ENCODE assay signal across 7 cellular contexts in the genomic region with DNA sequence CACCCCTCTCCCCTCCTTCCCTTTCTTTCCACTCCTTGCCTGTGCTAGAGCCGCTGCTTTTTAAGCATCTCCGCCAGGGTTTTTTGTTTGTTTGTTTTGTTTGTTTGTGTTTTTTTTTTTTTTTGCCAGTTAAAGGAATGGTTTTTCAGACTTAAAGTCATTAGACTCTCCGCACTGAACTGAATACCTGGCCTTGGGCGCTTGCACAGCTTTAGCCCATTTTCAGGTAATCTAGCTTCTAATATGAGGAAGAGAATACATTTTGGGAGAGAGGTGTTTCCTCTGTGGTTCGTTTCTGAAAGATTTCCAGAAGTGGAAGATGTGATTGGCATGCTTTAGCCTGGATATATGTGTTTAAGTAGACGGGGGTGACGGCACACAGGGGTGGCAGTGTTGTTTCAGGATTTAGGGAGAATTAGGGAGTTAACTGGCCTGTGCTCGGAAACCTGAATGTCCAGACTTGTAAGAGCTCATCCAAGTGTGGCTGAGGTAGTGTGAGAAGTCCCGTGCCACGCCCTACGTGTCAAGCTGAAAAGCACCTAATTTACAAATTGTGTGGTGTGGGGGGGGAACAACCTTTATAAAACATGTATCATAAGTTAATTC. TPM values are rescaled to one million over a fixed set of nuclear protein-coding genes. Genes with fewer than 3 reads are reported as not detected.
A peak's percentile ranks its signal among the peaks of the same experiment; 100 is the strongest.
DNase-seq lines count a peak whose midpoint lies in the region; ATAC-seq and TF ChIP-seq lines count a peak whose summit lies in the region.

No MANE protein-coding gene starts in this region.

- WGBS in gastroesophageal sphincter (ENCODE audit: low coverage in 1 of 2), 2 donors, result 0 to 5% methylated on average over 7 to 11 of the region's 11 CpGs

- H3K36me3 ChIP-seq in gastroesophageal sphincter, result peaks cover 0 to under 1% of the 10 kb centered on the region in 2 donors

- TF ChIP-seq POLR2A in gastroesophageal sphincter (IDR thresholded peaks at IDR 0.05), result no peak

- H3K27me3 ChIP-seq in gastroesophageal sphincter, result no peaks in the 10 kb centered on the region

- no peak for TF ChIP-seq EP300 in gastroesophageal sphincter (IDR thresholded peaks at IDR 0.05)

- no peak for ATAC-seq in activated T-cell treated with anti-CD3 and anti-CD28 coated beads, Interleukin-2, amount 50 U/mL, for 4 hours
- no peak for ATAC-seq in gastroesophageal sphincter
- no peak for ATAC-seq in GM19397 (IDR thresholded peaks at IDR 0.05; ENCODE audit: unreplicated experiment)

- H3K9me3 Mint-ChIP-seq in activated T-cell treated with anti-CD3 and anti-CD28 coated beads, Interleukin-2, amount 50 U/mL, for 4 hours, result no peaks in the 10 kb centered on the region

- TF ChIP-seq CTCF in GM12865 (IDR thresholded peaks at IDR 0.05; ENCODE audit: insufficient read depth, low read depth, low read length, missing control alignments) (no peak), LNCaP clone FGC (IDR thresholded peaks at IDR 0.05; ENCODE audit: control insufficient read depth, extremely low read depth, insufficient read depth) (peak; percentile 38), gastroesophageal sphincter (IDR thresholded peaks at IDR 0.05) (no peak)

- H3K27me3 Mint-ChIP-seq in activated T-cell treated with anti-CD3 and anti-CD28 coated beads, Interleukin-2, amount 50 U/mL, for 4 hours (ENCODE audit: low read depth), result no peaks in the 10 kb centered on the region

- H3K4me3 ChIP-seq in GM12865 (ENCODE audit: low read depth, low read length), result peak overlapping the region; percentile 67
- peak overlapping the region; percentile 78 for H3K4me3 ChIP-seq in LNCaP clone FGC (ENCODE audit: low read depth, low read length)
- H3K4me3 ChIP-seq in gastroesophageal sphincter, result peak overlapping the region; percentile 81 to 89

- peak overlapping the region; percentile 58 to 92 (median 89) for H3K27ac ChIP-seq in gastroesophageal sphincter

- H3K36me3 Mint-ChIP-seq in activated T-cell treated with anti-CD3 and anti-CD28 coated beads, Interleukin-2, amount 50 U/mL, for 4 hours (ENCODE audit: insufficient read depth), result peaks cover 7% of the 10 kb centered on the region

- H3K4me1 Mint-ChIP-seq in activated T-cell treated with anti-CD3 and anti-CD28 coated beads, Interleukin-2, amount 50 U/mL, for 4 hours (ENCODE audit: low read depth), result peaks cover 52% of the 10 kb centered on the region

- H3K4me1 ChIP-seq in gastroesophageal sphincter, result peaks cover 0 to 61% (median 9%) of the 10 kb centered on the region in 3 donors

- H3K4me3 Mint-ChIP-seq in activated T-cell treated with anti-CD3 and anti-CD28 coated beads, Interleukin-2, amount 50 U/mL, for 4 hours, result peak overlapping the region; percentile 95

- H3K9me3 ChIP-seq in gastroesophageal sphincter, result no peaks in the 10 kb centered on the region

- DNase-seq in GM12865 (ENCODE audit: low read depth) (peak; percentile 62), LNCaP clone FGC (ENCODE audit: low read depth) (no peak), renal cortical epithelial cell (ENCODE audit: low read depth) (peak; percentile 49), NCI-H2107 treated with DMSO at 0.1 percent for 48 hours (lab: John Stamatoyannopoulos, UW; ENCODE audit: unreplicated experiment) (no peak)
- no peak for DNase-seq in activated T-cell treated with anti-CD3 and anti-CD28 coated beads, Interleukin-2, amount 50 U/mL, for 4 hours

RNA-seq across cellular contexts. Expression of gene RALA, which starts 0.9 kb away (rescaled TPM):
- total RNA-seq in activated T-cell treated with anti-CD3 and anti-CD28 coated beads, Interleukin-2, amount 50 U/mL, for 4 hours, result 10 to 100 TPM; 28.5 to 31.3 (median 30.1) TPM
- total RNA-seq in gastroesophageal sphincter (10 to 100 TPM; 16.6 to 30.7 (median 21.0) TPM), renal cortical epithelial cell (29.3 and 43.6 TPM in 2 replicates)

RNA-seq across cellular contexts. Expression of gene YAE1, which starts 58.1 kb away (rescaled TPM):
- total RNA-seq in activated T-cell treated with anti-CD3 and anti-CD28 coated beads, Interleukin-2, amount 50 U/mL, for 4 hours, result 10 to 100 TPM in 1 of 3 donors, 1 to 10 TPM in 2; 9.2 to 11.3 (median 9.3) TPM
- total RNA-seq in gastroesophageal sphincter (10 to 100 TPM; 17.9 to 27.4 (median 23.5) TPM), renal cortical epithelial cell (17.7 and 28.9 TPM in 2 replicates)

Comparison
In these comparisons a context has a peak if more than half of its experiments do, and no peak if none do; other contexts are left out.
1. DNase-seq: peak in GM12865 (single experiment) and renal cortical epithelial cell (single experiment); none in LNCaP clone FGC (single experiment), activated T-cell treated with anti-CD3 and anti-CD28 coated beads, Interleukin-2, amount 50 U/mL, for 4 hours (single experiment) and NCI-H2107 treated with DMSO at 0.1 percent for 48 hours (single experiment).
2. Peak in every context shown above with its lines, with median percentiles within 50 percentile points of each other: H3K4me3 ChIP-seq.